ENCODE assay signal across 2 cellular contexts in the genomic region with DNA sequence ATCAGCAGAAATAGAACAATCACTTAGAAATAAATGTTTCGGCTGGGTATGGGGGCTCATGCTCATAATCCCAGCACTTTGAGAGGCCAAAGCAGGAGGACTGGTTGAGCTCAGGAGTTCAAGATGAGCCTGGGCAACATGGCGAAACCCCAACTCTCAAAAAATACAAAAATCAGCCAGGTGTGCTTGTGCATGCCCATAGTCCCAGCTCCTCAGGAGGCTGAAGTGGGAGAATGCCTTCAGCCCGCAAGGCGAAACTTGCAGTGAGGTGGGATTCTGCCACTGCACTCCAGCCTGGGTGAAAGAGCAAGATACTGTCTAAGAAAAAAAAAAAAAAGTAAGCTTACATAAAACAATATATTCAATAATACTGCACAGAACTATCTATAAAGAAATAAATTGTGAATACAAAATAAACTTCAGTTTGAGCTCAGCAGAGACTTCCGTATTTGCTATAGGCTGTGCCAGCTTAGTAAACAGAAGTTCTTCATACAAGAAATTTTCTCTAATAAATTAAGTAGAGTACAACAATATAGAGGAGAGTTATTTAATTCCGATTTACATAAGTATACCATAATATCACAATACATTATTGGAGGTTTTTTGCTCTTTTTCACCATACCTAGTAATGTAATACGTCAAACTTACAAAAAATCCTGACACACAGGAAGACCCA.
TF ChIP-seq lines count a peak whose summit lies in the region.

No MANE protein-coding gene starts in this region.

TF ChIP-seq in SK-N-SH, 30 proteins besides CTCF, POLR2A, EP300 and RAD21 (continued from another document):
- TF ChIP-seq TAF1 (IDR thresholded peaks at IDR 0.05; ENCODE audit: borderline replicate concordance, low read depth, low read length) (no peak), CHD2 (IDR thresholded peaks at IDR 0.05; ENCODE audit: low read length, partially characterized antibody) (no peak), GABPA (IDR thresholded peaks at IDR 0.05; ENCODE audit: low read depth) (no peak)
- TF ChIP-seq, protein P1, sequence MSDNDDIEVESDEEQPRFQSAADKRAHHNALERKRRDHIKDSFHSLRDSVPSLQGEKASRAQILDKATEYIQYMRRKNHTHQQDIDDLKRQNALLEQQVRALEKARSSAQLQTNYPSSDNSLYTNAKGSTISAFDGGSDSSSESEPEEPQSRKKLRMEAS (IDR thresholded peaks at IDR 0.05; ENCODE audit: low read depth): no peak

TF ChIP-seq in SK-N-SH treated with all-trans-retinoic acid at 6 μM for 48 hours, 23 proteins besides CTCF, POLR2A, EP300 and RAD21 (continued from another document):
- TF ChIP-seq, protein P2, sequence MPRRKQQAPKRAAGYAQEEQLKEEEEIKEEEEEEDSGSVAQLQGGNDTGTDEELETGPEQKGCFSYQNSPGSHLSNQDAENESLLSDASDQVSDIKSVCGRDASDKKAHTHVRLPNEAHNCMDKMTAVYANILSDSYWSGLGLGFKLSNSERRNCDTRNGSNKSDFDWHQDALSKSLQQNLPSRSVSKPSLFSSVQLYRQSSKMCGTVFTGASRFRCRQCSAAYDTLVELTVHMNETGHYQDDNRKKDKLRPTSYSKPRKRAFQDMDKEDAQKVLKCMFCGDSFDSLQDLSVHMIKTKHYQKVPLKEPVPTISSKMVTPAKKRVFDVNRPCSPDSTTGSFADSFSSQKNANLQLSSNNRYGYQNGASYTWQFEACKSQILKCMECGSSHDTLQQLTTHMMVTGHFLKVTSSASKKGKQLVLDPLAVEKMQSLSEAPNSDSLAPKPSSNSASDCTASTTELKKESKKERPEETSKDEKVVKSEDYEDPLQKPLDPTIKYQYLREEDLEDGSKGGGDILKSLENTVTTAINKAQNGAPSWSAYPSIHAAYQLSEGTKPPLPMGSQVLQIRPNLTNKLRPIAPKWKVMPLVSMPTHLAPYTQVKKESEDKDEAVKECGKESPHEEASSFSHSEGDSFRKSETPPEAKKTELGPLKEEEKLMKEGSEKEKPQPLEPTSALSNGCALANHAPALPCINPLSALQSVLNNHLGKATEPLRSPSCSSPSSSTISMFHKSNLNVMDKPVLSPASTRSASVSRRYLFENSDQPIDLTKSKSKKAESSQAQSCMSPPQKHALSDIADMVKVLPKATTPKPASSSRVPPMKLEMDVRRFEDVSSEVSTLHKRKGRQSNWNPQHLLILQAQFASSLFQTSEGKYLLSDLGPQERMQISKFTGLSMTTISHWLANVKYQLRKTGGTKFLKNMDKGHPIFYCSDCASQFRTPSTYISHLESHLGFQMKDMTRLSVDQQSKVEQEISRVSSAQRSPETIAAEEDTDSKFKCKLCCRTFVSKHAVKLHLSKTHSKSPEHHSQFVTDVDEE (CRISPR knock-in tag; IDR thresholded peaks at IDR 0.05): no peak
